ENCODE assay signal across 8 cellular contexts in genomic region chr12:6532927-6533652, GRCh38. TPM values are rescaled to one million over a fixed set of nuclear protein-coding genes. Genes with fewer than 3 reads are reported as not detected.
DNase-seq lines count a peak whose midpoint lies in the region; ATAC-seq, FAIRE-seq and TF ChIP-seq lines count a peak whose summit lies in the region.

No MANE protein-coding gene starts in this region.

- no peak for FAIRE-seq in pancreas (lab: Jason Lieb, UNC)

- H3K4me3 ChIP-seq in BLaER1 (peak overlapping the region; percentile 97), NT2/D1 (ENCODE audit: insufficient read length, low read depth) (peak overlapping the region; percentile 99), pancreas (peak overlapping the region; percentile 94 to 99 (median 96))

- H3K36me3 ChIP-seq in BLaER1 (peaks cover 67% of the 10 kb centered on the region), NT2/D1 (ENCODE audit: insufficient read depth, insufficient read length, low read length) (peaks cover 81% of the 10 kb centered on the region), pancreas (peaks cover 0 to 38% (median 16%) of the 10 kb centered on the region in 3 donors)

- H3K4me2 ChIP-seq in BLaER1 = peak overlapping the region; percentile 99

- no peak for TF ChIP-seq CTCF in pancreas (IDR thresholded peaks at IDR 0.05)

- DNase-seq in NT2/D1 (ENCODE audit: low read depth, low spot score) = peak; percentile 93
- DNase-seq in amniotic stem cell (lab: John Stamatoyannopoulos, UW) = peak; percentile 78
- peak; percentile 72 for DNase-seq in left cardiac atrium
- peak; percentile 47 to 82 (median 60) for DNase-seq in pancreas

- WGBS in pancreas, 2 donors = 3 to 6% methylated on average over 13 to 14 of the region's 14 CpGs

- H3K9me3 ChIP-seq in BLaER1 = no peaks in the 10 kb centered on the region
- H3K9me3 ChIP-seq in NT2/D1 (ENCODE audit: insufficient read depth, low read length) = no peaks in the 10 kb centered on the region
- no peaks in the 10 kb centered on the region for H3K9me3 ChIP-seq in pancreas

- peak overlapping the region; percentile 99 for H3K9ac ChIP-seq in BLaER1
- peak overlapping the region; percentile 100 for H3K9ac ChIP-seq in NT2/D1 (ENCODE audit: insufficient read length, low read depth)

- H3K4me1 ChIP-seq in BLaER1 = peaks cover 47% of the 10 kb centered on the region
- peaks cover 40% of the 10 kb centered on the region for H3K4me1 ChIP-seq in NT2/D1 (ENCODE audit: insufficient read depth, insufficient read length)
- peaks cover 13 to 15% (median 15%) of the 10 kb centered on the region in 3 donors for H3K4me1 ChIP-seq in pancreas

- intact Hi-C loops in left cardiac atrium (cut with DNase I) = loop anchor here in 1 of 2 donors (5.0 to 10.0 kb wide), 2 partner anchors 41 to 198 kb away; partner anchors contain the start of genes MRPL51 and NCAPD2
- intact Hi-C loops in pancreas (cut with DNase I) = no loop called here

- peaks cover 36% of the 10 kb centered on the region for H4K20me1 ChIP-seq in BLaER1

- H3K27ac ChIP-seq in BLaER1 (peak overlapping the region; percentile 99), pancreas (peak overlapping the region; percentile 82 to 98 (median 89))

- ATAC-seq in GM18861 (IDR thresholded peaks at IDR 0.05; ENCODE audit: unreplicated experiment) (peak; percentile 11), HG03439 (IDR thresholded peaks at IDR 0.05; ENCODE audit: unreplicated experiment) (peak; percentile 3), left cardiac atrium (peak; percentile 49 to 50), pancreas (peak; percentile 42 to 64 (median 56)), GM18858 (IDR thresholded peaks at IDR 0.05; ENCODE audit: unreplicated experiment) (no peak)

- H3K27me3 ChIP-seq in BLaER1 (no peaks in the 10 kb centered on the region), NT2/D1 (ENCODE audit: insufficient read depth, insufficient read length) (no peaks in the 10 kb centered on the region), pancreas (no peaks in the 10 kb centered on the region)

RNA-seq across cellular contexts. Expression of gene GAPDH, which starts 1.2 kb away (rescaled TPM):
- 1,000 to 10,000 TPM; 3,044 to 4,078 TPM for total RNA-seq in left cardiac atrium
- 100 to 1,000 TPM; 149 to 657 (median 339) TPM for total RNA-seq in pancreas
- polyA plus RNA-seq in pancreas = 100 to 1,000 TPM; 425 to 627 TPM

RNA-seq across cellular contexts. Expression of gene IFFO1, which starts 22.8 kb away (rescaled TPM):
- total RNA-seq in left cardiac atrium (10 to 100 TPM; 18.1 to 19.5 TPM), pancreas (10 to 100 TPM in 1 of 6 donors, 1 to 10 TPM in 5; 4.0 to 10.2 (median 4.9) TPM)
- polyA plus RNA-seq in pancreas = 10 to 100 TPM; 22.1 to 36.5 TPM

RNA-seq across cellular contexts. Expression of gene NOP2, which starts 35.0 kb away (rescaled TPM):
- total RNA-seq in left cardiac atrium = 10 to 100 TPM; 16.0 to 30.5 TPM
- 10 to 100 TPM in 4 of 6 donors, 1 to 10 TPM in 2; 9.1 to 17.7 (median 15.1) TPM for total RNA-seq in pancreas
- polyA plus RNA-seq in pancreas = 10 to 100 TPM; 32.2 to 41.3 TPM

RNA-seq across cellular contexts. Expression of gene NCAPD2, which starts 39.2 kb away (rescaled TPM):
- total RNA-seq in left cardiac atrium (10 to 100 TPM; 12.4 to 15.8 TPM), pancreas (10 to 100 TPM in 3 of 6 donors, 1 to 10 TPM in 3; 7.6 to 16.2 (median 10.0) TPM)
- polyA plus RNA-seq in pancreas = 1 to 10 TPM; 5.6 to 6.5 TPM

RNA-seq across cellular contexts. Expression of gene MRPL51, which starts 40.0 kb away (rescaled TPM):
- total RNA-seq in left cardiac atrium (100 to 1,000 TPM; 202 to 203 TPM), pancreas (10 to 100 TPM; 66.3 to 79.7 (median 69.9) TPM)
- polyA plus RNA-seq in pancreas = 10 to 100 TPM; 30.6 to 64.7 TPM

Comparison
In these comparisons a context has a peak if more than half of its experiments do, and no peak if none do; other contexts are left out.
1. RNA of gene GAPDH, which starts 1.2 kb away (total RNA-seq): 3,044 to 4,078 TPM in left cardiac atrium; 149 to 657 TPM in pancreas; every median in the first group is over 4 times any median in the second.
2. Peak in every context shown above with its lines, with median percentiles within 50 percentile points of each other: H3K4me3 ChIP-seq and DNase-seq.